Comparison of ENCODE assay signal across 13 cellular contexts in the genomic region with DNA sequence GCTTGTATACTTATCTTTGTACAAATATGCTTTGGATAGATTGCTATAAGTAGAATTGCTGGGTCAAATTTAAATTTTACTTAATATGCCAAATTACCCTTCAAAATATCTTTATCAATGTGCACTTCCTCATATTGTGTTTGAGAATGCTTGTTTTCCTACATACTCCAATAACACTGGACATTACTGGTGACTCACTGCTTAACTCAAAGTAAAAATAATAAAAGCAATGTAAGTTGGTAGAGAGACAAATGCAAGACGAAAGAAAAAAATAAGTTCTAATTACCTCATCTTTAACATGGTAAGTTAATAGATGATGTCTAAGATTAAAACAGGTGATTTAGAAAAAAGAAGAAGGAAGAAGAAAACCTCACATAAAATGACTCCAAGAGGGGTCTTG.
"Had no signal": no experiment of that assay in that cellular context is flagged by ENCODE, and none has a peak within 500 bp of the region (broad histone marks: within the 10 kb centered on the region; RNA-seq: fewer than 3 reads in every experiment).

No MANE protein-coding gene starts in this region.

- H3K4me1 ChIP-seq: right atrium auricular region, tibial artery, uterus had no signal

- H3K36me3 ChIP-seq: right atrium auricular region, tibial artery, uterus had no signal

- H3K9me3 ChIP-seq: right atrium auricular region, tibial artery, uterus had no signal

- DNase-seq: activated CD4-positive, alpha-beta T cell treated with anti-CD3 and anti-CD28 coated beads, Interleukin-2, amount 10 ng/mL, durations not matched to agents 24 days and 14 days; activated naive CD4-positive, alpha-beta T cell treated with Interleukin-2 at 50 U/mL for 16 hours; activated naive CD8-positive, alpha-beta T cell treated with anti-CD3 and anti-CD28 coated beads, Interleukin-2, amount 50 U/mL, for 24 hours; hypothalamus; left cardiac atrium; naive thymus-derived CD4-positive, alpha-beta T cell; T-cell; tibial artery; uterus had no signal

- H3K27ac ChIP-seq: right atrium auricular region, tibial artery, uterus had no signal

- H3K4me3 ChIP-seq: lung, right atrium auricular region, tibial artery, uterus had no signal

- H3K27me3 ChIP-seq: right atrium auricular region, tibial artery, uterus had no signal

- ATAC-seq: activated naive CD8-positive, alpha-beta T cell treated with anti-CD3 and anti-CD28 coated beads, Interleukin-2, amount 50 U/mL, for 24 hours; left cardiac atrium; naive thymus-derived CD4-positive, alpha-beta T cell; stimulated activated memory B cell treated with anti-CD40 and anti-IgM and Interleukin-4, amounts not matched to agents 10 μg/mL and 1 μg/mL and 100 μg/mL, for 72 hours; T-cell; WTC11 had no signal
